11 cellular contexts compared by ENCODE assay signal in the genomic region with DNA sequence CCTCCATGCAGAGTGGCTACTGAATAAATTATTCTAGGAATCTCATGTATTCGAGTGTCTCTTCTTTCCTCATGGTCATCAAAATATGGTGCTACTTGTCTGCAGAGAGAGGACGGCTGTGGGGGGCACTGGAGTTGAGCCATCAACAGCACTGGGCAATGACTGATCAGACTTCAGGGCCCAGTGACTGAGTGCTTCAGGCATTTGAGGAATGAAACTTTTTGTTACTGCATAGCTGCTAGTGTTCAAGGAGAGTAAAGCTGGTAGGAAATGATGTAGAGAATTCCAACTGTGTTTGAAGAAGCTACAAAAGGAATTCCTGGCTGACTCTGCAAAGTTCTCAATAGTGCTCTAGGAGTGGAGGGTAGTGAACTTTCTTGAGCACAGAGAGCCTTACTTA.
DNase-seq lines count a peak whose midpoint lies in the region; ATAC-seq and TF ChIP-seq lines count a peak whose summit lies in the region.
"Had no signal": no experiment of that assay in that cellular context is flagged by ENCODE, and none has a peak within 500 bp of the region (broad histone marks: within the 10 kb centered on the region; RNA-seq: fewer than 3 reads in every experiment).

No MANE protein-coding gene starts in this region.

- in situ Hi-C loops in astrocyte of the cerebellum (cut with HindIII; ENCODE audit: low sequenced_read_pairs), result no loop called here

- H3K4me3 ChIP-seq in cardiac muscle cell (no peak overlapping the region), right atrium auricular region (no peak overlapping the region), astrocyte of the cerebellum (ENCODE audit: low read depth, low read length) (no peak overlapping the region), upper lobe of right lung (no peak overlapping the region)
- H3K4me3 ChIP-seq: thoracic aorta had no signal

- H3K9me3 ChIP-seq in cardiac muscle cell (ENCODE audit: low read depth), result no peaks in the 10 kb centered on the region
- H3K9me3 ChIP-seq in right atrium auricular region, result no peaks in the 10 kb centered on the region
- H3K9me3 ChIP-seq in upper lobe of right lung, result no peaks in the 10 kb centered on the region
- no peaks in the 10 kb centered on the region for H3K9me3 ChIP-seq in CD4-positive, alpha-beta T cell (ENCODE audit: control insufficient read depth, low read length)
- H3K9me3 ChIP-seq: thoracic aorta had no signal

- TF ChIP-seq CTCF in cardiac muscle cell (IDR thresholded peaks at IDR 0.05; ENCODE audit: low read depth, low read length) (no peak), right atrium auricular region (IDR thresholded peaks at IDR 0.05) (no peak), astrocyte of the cerebellum (IDR thresholded peaks at IDR 0.05; ENCODE audit: low read depth, low read length, missing control alignments) (no peak), upper lobe of right lung (IDR thresholded peaks at IDR 0.05) (no peak)
- no peak for TF ChIP-seq CTCF in CD4-positive, alpha-beta T cell (IDR thresholded peaks at IDR 0.05)

- H3K4me1 ChIP-seq in cardiac muscle cell (ENCODE audit: low read depth) (peaks cover 6% of the 10 kb centered on the region), right atrium auricular region (no peaks in the 10 kb centered on the region), upper lobe of right lung (no peaks in the 10 kb centered on the region)

- H3K27ac Mint-ChIP-seq in CD4-positive, alpha-beta T cell, result no peak overlapping the region
- H3K27ac Mint-ChIP-seq: T-helper 2 cell treated with Interferon-gamma antibody and Interleukin-4, amounts not matched to agents 5 μg/mL and 100 μg/mL, for 36 hours had no signal

- H3K27me3 ChIP-seq in cardiac muscle cell (no peaks in the 10 kb centered on the region), right atrium auricular region (no peaks in the 10 kb centered on the region), upper lobe of right lung (no peaks in the 10 kb centered on the region)
- H3K27me3 ChIP-seq in CD4-positive, alpha-beta T cell (ENCODE audit: control insufficient read depth, insufficient read depth, low read length), result no peaks in the 10 kb centered on the region

- H3K36me3 ChIP-seq in cardiac muscle cell, result no peaks in the 10 kb centered on the region
- peaks cover 4% of the 10 kb centered on the region for H3K36me3 ChIP-seq in right atrium auricular region
- H3K36me3 ChIP-seq in upper lobe of right lung, result peaks cover 22% of the 10 kb centered on the region
- H3K36me3 ChIP-seq: thoracic aorta had no signal

- H3K4me3 Mint-ChIP-seq in CD4-positive, alpha-beta T cell, result no peak overlapping the region
- H3K4me3 Mint-ChIP-seq: T-helper 2 cell treated with Interferon-gamma antibody and Interleukin-4, amounts not matched to agents 5 μg/mL and 100 μg/mL, for 36 hours had no signal

- H3K36me3 Mint-ChIP-seq in CD4-positive, alpha-beta T cell (ENCODE audit: low read depth), result no peaks in the 10 kb centered on the region

- intact Hi-C loops in upper lobe of right lung (cut with DNase I), result no loop called here
- intact Hi-C loops in CD4-positive, alpha-beta T cell (cut with DNase I, micrococcal nuclease), result no loop called here

- H3K27ac ChIP-seq in cardiac muscle cell, result peak overlapping the region; percentile 59
- H3K27ac ChIP-seq in right atrium auricular region, result no peak overlapping the region
- H3K27ac ChIP-seq in upper lobe of right lung, result no peak overlapping the region
- no peak overlapping the region for H3K27ac ChIP-seq in CD4-positive, alpha-beta T cell (ENCODE audit: low read depth, low read length)
- H3K27ac ChIP-seq: thoracic aorta had no signal

- H3K4me1 Mint-ChIP-seq in CD4-positive, alpha-beta T cell (ENCODE audit: low read depth), result no peaks in the 10 kb centered on the region

- H3K27me3 Mint-ChIP-seq in CD4-positive, alpha-beta T cell, result peaks cover 14% of the 10 kb centered on the region

- CTCF ChIA-PET in CD4-positive, alpha-beta T cell (lab: Charles Lee), result no interaction called here

- H3K9me3 Mint-ChIP-seq in CD4-positive, alpha-beta T cell, result peaks cover 3% of the 10 kb centered on the region

- peak; percentile 9 to 42 for DNase-seq in cardiac muscle cell (ENCODE audit: low read depth in 1 of 2, low spot score in 1 of 2)
- no peak for DNase-seq in right atrium auricular region (ENCODE audit: low spot score)
- DNase-seq in astrocyte of the cerebellum (ENCODE audit: low read depth), result peak; percentile 78
- peak; percentile 42 for DNase-seq in iPS-NIHi11 (ENCODE audit: low spot score)
- DNase-seq in upper lobe of right lung, result no peak
- no peak for DNase-seq in activated T-cell treated with anti-CD3 and anti-CD28 coated beads for 4 hours
- no peak for DNase-seq in CD4-positive, alpha-beta T cell
- DNase-seq in NCI-H2227 treated with DMSO at 0.1 percent for 48 hours (lab: John Stamatoyannopoulos, UW), result no peak
- DNase-seq: hippocampal formation had no signal

- peak; percentile 91 for ATAC-seq in upper lobe of right lung
- ATAC-seq in CD4-positive, alpha-beta T cell (ENCODE audit: poor library complexity), result no peak

- POLR2A ChIA-PET in CD4-positive, alpha-beta T cell (lab: Charles Lee), result no interaction called here

Comparison
In these comparisons a context has a peak if more than half of its experiments do, and no peak if none do; other contexts are left out.
1. DNase-seq: peak in cardiac muscle cell (2 of 2), astrocyte of the cerebellum (single experiment) and iPS-NIHi11 (single experiment); none in right atrium auricular region (single experiment), upper lobe of right lung (single experiment), activated T-cell treated with anti-CD3 and anti-CD28 coated beads for 4 hours (single experiment), CD4-positive, alpha-beta T cell (0 of 10) and NCI-H2227 treated with DMSO at 0.1 percent for 48 hours (single experiment).